8 cellular contexts compared by ENCODE assay signal in genomic region chr4:75512336-75513211, GRCh38. TPM values are rescaled to one million over a fixed set of nuclear protein-coding genes. Genes with fewer than 3 reads are reported as not detected.
DNase-seq lines count a peak whose midpoint lies in the region; ATAC-seq, FAIRE-seq and TF ChIP-seq lines count a peak whose summit lies in the region.

No MANE protein-coding gene starts in this region.

- H3K79me2 ChIP-seq in astrocyte (ENCODE audit: insufficient read depth, low read length): peaks cover 76% of the 10 kb centered on the region

- FAIRE-seq in astrocyte (lab: Jason Lieb, UNC): no peak

- no peaks in the 10 kb centered on the region for H3K9me3 Mint-ChIP-seq in astrocyte (ENCODE audit: unreplicated experiment)

- H3K27me3 Mint-ChIP-seq in astrocyte (ENCODE audit: low read depth, unreplicated experiment): no peaks in the 10 kb centered on the region

- H3K9me3 ChIP-seq in astrocyte (ENCODE audit: insufficient read depth, low read depth, low read length) (no peaks in the 10 kb centered on the region), lung (ENCODE audit: control insufficient read depth in 2 of 2, insufficient read depth in 1 of 2, low read length in 1 of 2) (no peaks in the 10 kb centered on the region)

- 7 to 22% methylated on average over 6 of the region's 6 CpGs for WGBS in lung, 2 donors

- H3K27me3 ChIP-seq in astrocyte (ENCODE audit: insufficient read depth, low read length) (no peaks in the 10 kb centered on the region), lung (ENCODE audit: control insufficient read depth, insufficient read depth) (no peaks in the 10 kb centered on the region)

- peaks cover 3% of the 10 kb centered on the region for H3K36me3 ChIP-seq in astrocyte (ENCODE audit: insufficient read depth, low read length)
- H3K36me3 ChIP-seq in lung (ENCODE audit: control insufficient read depth in 2 of 2, insufficient read depth in 2 of 2, low read length in 2 of 2): peaks cover 0 to 8% of the 10 kb centered on the region in 2 donors

- H2AFZ ChIP-seq in astrocyte (ENCODE audit: low read depth, low read length): no peak overlapping the region

- TF ChIP-seq CTCF in astrocyte (IDR thresholded peaks at IDR 0.05; ENCODE audit: insufficient read depth, low read depth, low read length) (no peak), lung (IDR thresholded peaks at IDR 0.05; ENCODE audit: control extremely low read depth, extremely low read depth) (no peak)

- H3K4me3 ChIP-seq in Jurkat, Clone E6-1 (ENCODE audit: low read length): peak overlapping the region; percentile 89
- H3K4me3 ChIP-seq in astrocyte (ENCODE audit: insufficient read depth, low read depth, low read length) (peak overlapping the region; percentile 91), lung (no peak overlapping the region)

- H4K20me1 ChIP-seq in astrocyte (ENCODE audit: insufficient read depth, low read length): peaks cover 33% of the 10 kb centered on the region

- peak overlapping the region; percentile 93 for H3K27ac ChIP-seq in astrocyte (ENCODE audit: low read depth, low read length)
- H3K27ac ChIP-seq in lung (ENCODE audit: low read depth in 1 of 2, low read length in 1 of 2): peak overlapping the region; percentile 53 to 94

- peaks cover 21% of the 10 kb centered on the region for H3K4me1 ChIP-seq in astrocyte (ENCODE audit: insufficient read depth, low read length)
- H3K4me1 ChIP-seq in lung (ENCODE audit: control insufficient read depth in 2 of 2, insufficient read depth in 2 of 2, low read length in 2 of 2): peaks cover 1 to 26% of the 10 kb centered on the region in 2 donors

- H3K9ac ChIP-seq in astrocyte (ENCODE audit: low read length): peak overlapping the region; percentile 90

- H3K4me1 Mint-ChIP-seq in astrocyte (ENCODE audit: low read depth, unreplicated experiment): peaks cover 25% of the 10 kb centered on the region

- peak overlapping the region; percentile 91 for H3K4me2 ChIP-seq in astrocyte (ENCODE audit: low read length)

- no peaks in the 10 kb centered on the region for H3K36me3 Mint-ChIP-seq in astrocyte (ENCODE audit: low read depth, unreplicated experiment)

- peak overlapping the region; percentile 96 for H3K27ac Mint-ChIP-seq in astrocyte (ENCODE audit: unreplicated experiment)

- no peak overlapping the region for H3K4me3 Mint-ChIP-seq in astrocyte (ENCODE audit: unreplicated experiment)

- DNase-seq in EH (ENCODE audit: low read depth) (peak; percentile 63), astrocyte (ENCODE audit: low read depth) (peak; percentile 81), lung (ENCODE audit: low spot score) (peak; percentile 31), mucosa of gallbladder (ENCODE audit: low spot score) (no peak), DMS114 treated with DMSO at 0.1 percent for 48 hours (lab: John Stamatoyannopoulos, UW; ENCODE audit: unreplicated experiment) (no peak), NCI-H748 treated with DMSO at 0.1 percent for 48 hours (lab: John Stamatoyannopoulos, UW) (no peak)
- DNase-seq in Jurkat, Clone E6-1 (ENCODE audit: low read depth, low spot score): peak; percentile 21

- ATAC-seq in lung (ENCODE audit: insufficient read depth, low FRiP score) (no peak), HG02840 (IDR thresholded peaks at IDR 0.05; ENCODE audit: low FRiP score, unreplicated experiment) (no peak)

RNA-seq across cellular contexts. Expression of gene RCHY1, which starts 1.6 kb away (rescaled TPM):
- polyA plus RNA-seq in Jurkat, Clone E6-1 (2012; ENCODE audit: insufficient read depth, insufficient read length): 28.2 TPM
- 35.3 and 40.7 TPM in 2 replicates for total RNA-seq in astrocyte
- 10 to 100 TPM; 27.0 to 35.9 TPM for total RNA-seq in lung
- polyA plus RNA-seq in lung: 10 to 100 TPM; 11.3 to 27.5 TPM
- 26.1 TPM for total RNA-seq in mucosa of gallbladder

RNA-seq across cellular contexts. Expression of gene THAP6, which starts 1.7 kb away (rescaled TPM):
- 25.7 TPM for polyA plus RNA-seq in Jurkat, Clone E6-1 (2012; ENCODE audit: insufficient read depth, insufficient read length)
- total RNA-seq in astrocyte (17.0 and 20.6 TPM in 2 replicates), lung (10 to 100 TPM; 20.1 to 32.8 TPM), mucosa of gallbladder (15.3 TPM)
- polyA plus RNA-seq in lung: 1 to 10 TPM; 4.4 to 5.9 TPM

RNA-seq across cellular contexts. Expression of gene ODAPH, which starts 43.3 kb away (rescaled TPM):
- not detected for polyA plus RNA-seq in Jurkat, Clone E6-1 (2012; ENCODE audit: insufficient read depth, insufficient read length)
- total RNA-seq in astrocyte (55.3 TPM in 2 replicates), lung (not detected), mucosa of gallbladder (not detected)
- under 1 TPM; 0.02 to 0.10 TPM for polyA plus RNA-seq in lung

Comparison
In these comparisons a context has a peak if more than half of its experiments do, and no peak if none do; other contexts are left out.
1. DNase-seq: peak in EH (single experiment), Jurkat, Clone E6-1 (single experiment), astrocyte (single experiment) and lung (single experiment); none in mucosa of gallbladder (single experiment), DMS114 treated with DMSO at 0.1 percent for 48 hours (single experiment) and NCI-H748 treated with DMSO at 0.1 percent for 48 hours (single experiment).
2. RNA of gene ODAPH, which starts 43.3 kb away (total RNA-seq): 55.3 TPM in astrocyte; not detected in lung and not detected in mucosa of gallbladder (single experiment); every median in the first group is over 10 times any median in the second.